In the genomic region with DNA sequence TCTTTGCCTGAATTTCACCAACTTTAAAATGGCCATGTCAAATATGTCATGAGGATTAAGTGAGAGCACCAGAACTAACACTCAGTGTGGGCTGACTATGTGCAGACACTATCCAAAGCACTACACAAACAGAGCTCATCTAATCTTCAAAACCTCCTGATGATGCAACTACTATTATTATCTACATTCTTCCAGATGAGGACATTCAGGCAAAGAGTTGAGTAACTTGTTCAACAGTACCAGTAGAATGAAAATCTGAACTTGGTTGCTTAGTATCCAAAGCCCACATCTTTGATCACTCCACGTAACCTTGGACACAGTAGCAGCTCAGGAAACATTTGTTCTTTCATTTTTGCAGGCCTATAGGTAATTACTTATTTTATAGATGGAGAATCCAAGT, we compare ENCODE assay signal across 28 cellular contexts.
"Had no signal": no experiment of that assay in that cellular context is flagged by ENCODE, and none has a peak within 500 bp of the region (broad histone marks: within the 10 kb centered on the region; RNA-seq: fewer than 3 reads in every experiment).

No MANE protein-coding gene starts in this region.

- H3K27ac ChIP-seq: PC-9 had no signal

- H3K4me2 ChIP-seq: PC-9 had no signal

- H3K4me3 ChIP-seq: PC-9 had no signal

- H2AFZ ChIP-seq: PC-9 had no signal

- ATAC-seq: activated CD8-positive, alpha-beta T cell treated with anti-CD3 and anti-CD28 coated beads, Interleukin-2, amount 10 ng/mL, durations not matched to agents 7 days and 5 days; activated naive CD4-positive, alpha-beta T cell treated with anti-CD3 and anti-CD28 coated beads, Interleukin-2, amount 50 U/mL, for 72 hours; activated naive CD8-positive, alpha-beta T cell treated with anti-CD3 and anti-CD28 coated beads, Interleukin-2, amount 50 U/mL, for 24 hours; T-helper 17 cell; WTC11 had no signal

- DNase-seq: activated CD4-positive, alpha-beta T cell treated with anti-CD3 and anti-CD28 coated beads for 48 hours; activated CD4-positive, alpha-beta T cell treated with anti-CD3 and anti-CD28 coated beads, Interleukin-2, amount 50 U/mL, for 4 hours; activated CD4-positive, CD25-positive, alpha-beta regulatory T cell treated with anti-CD3 and anti-CD28 coated beads, Interleukin-2, amount 50 U/mL, for 72 hours; activated CD8-positive, alpha-beta memory T cell treated with anti-CD3 and anti-CD28 coated beads, Interleukin-2, amount 50 U/mL, for 48 hours; activated CD8-positive, alpha-beta T cell treated with anti-CD3 and anti-CD28 coated beads, Interleukin-2, amount 10 ng/mL, durations not matched to agents 7 days and 5 days; activated effector memory CD4-positive, alpha-beta T cell treated with anti-CD3 and anti-CD28 coated beads, Interleukin-2, amount 50 U/mL, for 16 hours; activated naive CD4-positive, alpha-beta T cell treated with Interleukin-2 at 50 U/mL for 16 hours; activated naive CD8-positive, alpha-beta T cell treated with anti-CD3 and anti-CD28 coated beads, Interleukin-2, amount 50 U/mL, for 24 hours; activated T-cell treated with anti-CD3 and anti-CD28 coated beads, Interleukin-2, amount 50 U/mL, for 24 hours; KG1; MV-4-11; NCI-H1092 treated with DMSO at 0.1 percent for 48 hours; NCI-H1417 treated with DMSO at 0.1 percent for 48 hours; NCI-H1694; NCI-H2029; NCI-H2107; NCI-H2171 treated with DMSO at 0.1 percent for 48 hours; NCI-H345; NCI-H510A; NCI-H526 treated with DMSO at 0.1 percent for 48 hours; NCI-H82; NK-92 treated with Interleukin-12 subunit alpha and Interleukin-12 subunit beta, amount 100 ng/mL, for 24 hours; PC-9; SIG-M5; T-helper 17 cell; T-helper 9 cell had no signal
